8 cellular contexts compared by ENCODE assay signal in genomic region chr20:5658897-5659296, GRCh38. TPM values are rescaled to one million over a fixed set of nuclear protein-coding genes. Genes with fewer than 3 reads are reported as not detected.
DNase-seq lines count a peak whose midpoint lies in the region; ATAC-seq and TF ChIP-seq lines count a peak whose summit lies in the region.

No MANE protein-coding gene starts in this region.

- no peaks in the 10 kb centered on the region for H3K27me3 ChIP-seq in CD4-positive, CD25-positive, alpha-beta regulatory T cell (ENCODE audit: control insufficient read depth, insufficient read depth, low read length)
- no peaks in the 10 kb centered on the region for H3K27me3 ChIP-seq in RWPE2 (ENCODE audit: insufficient read depth, poor library complexity, severe bottlenecking)
- no peaks in the 10 kb centered on the region for H3K27me3 ChIP-seq in brain microvascular endothelial cell (replicated peaks)

- H3K4me1 ChIP-seq in CD4-positive, CD25-positive, alpha-beta regulatory T cell (ENCODE audit: control insufficient read depth, insufficient read depth, low read length, poor library complexity, severe bottlenecking): peaks cover 6% of the 10 kb centered on the region
- H3K4me1 ChIP-seq in RWPE2 (ENCODE audit: insufficient read depth, poor library complexity, severe bottlenecking): peaks cover 49% of the 10 kb centered on the region

- ATAC-seq in CD4-positive, CD25-positive, alpha-beta regulatory T cell (ENCODE audit: low read depth in 2 of 2): peak; percentile 61 to 67
- ATAC-seq in HG02610 (IDR thresholded peaks at IDR 0.05; ENCODE audit: unreplicated experiment) (peak; percentile 50), RWPE2 (ENCODE audit: low read depth) (no peak), HG02840 (IDR thresholded peaks at IDR 0.05; ENCODE audit: low FRiP score, unreplicated experiment) (no peak)

- no peaks in the 10 kb centered on the region for H3K36me3 Mint-ChIP-seq in CD4-positive, CD25-positive, alpha-beta regulatory T cell

- H3K27me3 Mint-ChIP-seq in CD4-positive, CD25-positive, alpha-beta regulatory T cell: no peaks in the 10 kb centered on the region

- no peak overlapping the region for H3K27ac ChIP-seq in CD4-positive, CD25-positive, alpha-beta regulatory T cell (ENCODE audit: insufficient read depth, low read length, poor library complexity, severe bottlenecking)
- peak overlapping the region; percentile 99 for H3K27ac ChIP-seq in RWPE2 (ENCODE audit: poor library complexity, severe bottlenecking)
- H3K27ac ChIP-seq in brain microvascular endothelial cell: peak overlapping the region; percentile 89

- no peaks in the 10 kb centered on the region for H3K9me3 ChIP-seq in CD4-positive, CD25-positive, alpha-beta regulatory T cell (ENCODE audit: control insufficient read depth in 2 of 2, low read length in 2 of 2)
- no peaks in the 10 kb centered on the region for H3K9me3 ChIP-seq in RWPE2 (ENCODE audit: severe bottlenecking)

- peak; percentile 14 to 49 (median 27) for DNase-seq in CD4-positive, CD25-positive, alpha-beta regulatory T cell
- DNase-seq in RWPE2 (ENCODE audit: low spot score) (peak; percentile 66), brain microvascular endothelial cell (peak; percentile 93), kidney glomerular epithelial cell (lab: John Stamatoyannopoulos, UW) (peak; percentile 34)
- DNase-seq in stimulated activated CD4-positive, alpha-beta T cell treated with anti-CD3 and anti-CD28 coated beads, Interleukin-2, amount 100 ng/mL, for 48 hours: peak; percentile 43 to 49
- no peak for DNase-seq in activated effector memory CD4-positive, alpha-beta T cell treated with anti-CD3 and anti-CD28 coated beads, Interleukin-2, amount 50 U/mL, for 16 hours

- no peak overlapping the region for H3K4me3 ChIP-seq in CD4-positive, CD25-positive, alpha-beta regulatory T cell (ENCODE audit: low read depth, low read length)
- no peak overlapping the region for H3K4me3 ChIP-seq in RWPE2 (ENCODE audit: severe bottlenecking)
- no peak overlapping the region for H3K4me3 ChIP-seq in brain microvascular endothelial cell (ENCODE audit: low read depth, low read length)

- peaks cover 4 to 10% (median 9%) of the 10 kb centered on the region in 4 donors for H3K4me1 Mint-ChIP-seq in CD4-positive, CD25-positive, alpha-beta regulatory T cell

- TF ChIP-seq CTCF in RWPE2 (IDR thresholded peaks at IDR 0.05; ENCODE audit: poor library complexity, severe bottlenecking) (no peak), brain microvascular endothelial cell (IDR thresholded peaks at IDR 0.05; ENCODE audit: low read depth, low read length, missing control alignments) (no peak)

- in situ Hi-C loops in brain microvascular endothelial cell (cut with HindIII; ENCODE audit: low pct_ligation_motif_present, low sequenced_read_pairs): no loop called here

- H3K27ac Mint-ChIP-seq in CD4-positive, CD25-positive, alpha-beta regulatory T cell: peak overlapping the region in 2 of 3 donors; percentile 11 to 75

- H3K36me3 ChIP-seq in CD4-positive, CD25-positive, alpha-beta regulatory T cell (ENCODE audit: control insufficient read depth, insufficient read depth, low read length): no peaks in the 10 kb centered on the region
- no peaks in the 10 kb centered on the region for H3K36me3 ChIP-seq in RWPE2 (ENCODE audit: low read depth)
- H3K36me3 ChIP-seq in brain microvascular endothelial cell (replicated peaks): no peaks in the 10 kb centered on the region

- H3K9me3 Mint-ChIP-seq in CD4-positive, CD25-positive, alpha-beta regulatory T cell: no peaks in the 10 kb centered on the region

- H3K4me3 Mint-ChIP-seq in CD4-positive, CD25-positive, alpha-beta regulatory T cell: peak overlapping the region in 1 of 4 donors; percentile 63

RNA-seq across cellular contexts. Expression of gene GPCPD1, which starts 48.1 kb away (rescaled TPM):
- total RNA-seq in CD4-positive, CD25-positive, alpha-beta regulatory T cell: 136 TPM
- 10 to 100 TPM; 26.8 to 39.5 (median 31.6) TPM for polyA plus RNA-seq in CD4-positive, CD25-positive, alpha-beta regulatory T cell

Comparison
In these comparisons a context has a peak if more than half of its experiments do, and no peak if none do; other contexts are left out.
1. ATAC-seq: peak in CD4-positive, CD25-positive, alpha-beta regulatory T cell (2 of 2) and HG02610 (single experiment); none in RWPE2 (single experiment) and HG02840 (single experiment).